ENCODE assay signal across 25 cellular contexts in the genomic region with DNA sequence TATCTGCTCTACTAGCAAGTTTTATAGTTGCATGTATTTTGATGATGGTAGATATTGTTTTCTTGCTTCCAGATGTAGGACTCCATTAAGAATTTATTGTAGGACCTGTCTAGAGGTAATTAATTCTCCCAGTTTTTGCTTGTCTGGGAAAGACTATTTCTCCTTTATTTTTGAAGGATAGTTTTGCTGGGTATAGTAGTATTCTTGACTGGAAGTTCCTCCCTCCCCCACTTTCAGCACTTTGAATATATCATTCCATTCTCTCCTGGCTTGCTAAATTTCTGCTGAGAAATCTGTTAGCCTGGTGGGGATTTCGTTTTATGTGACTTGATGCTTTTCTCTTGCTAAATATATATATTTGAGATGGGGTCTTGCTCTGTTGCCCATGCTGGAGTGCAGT. TPM values are rescaled to one million over a fixed set of nuclear protein-coding genes. Genes with fewer than 3 reads are reported as not detected.
DNase-seq lines count a peak whose midpoint lies in the region; ATAC-seq, FAIRE-seq and TF ChIP-seq lines count a peak whose summit lies in the region.
"Had no signal": no experiment of that assay in that cellular context is flagged by ENCODE, and none has a peak within 500 bp of the region (broad histone marks: within the 10 kb centered on the region; RNA-seq: fewer than 3 reads in every experiment).

No MANE protein-coding gene starts in this region.

- H3K4me1 Mint-ChIP-seq in MCF 10A (ENCODE audit: insufficient read depth, unreplicated experiment): no peaks in the 10 kb centered on the region
- H3K4me1 Mint-ChIP-seq: CD4-positive, alpha-beta memory T cell; CD4-positive, CD25-positive, alpha-beta regulatory T cell; CD8-positive, alpha-beta memory T cell had no signal

- H3K27me3 ChIP-seq in HepG2 (ENCODE audit: control insufficient read depth in 1 of 2, insufficient read depth in 2 of 2, low read length in 2 of 2): peaks cover 0 to 2% of the 10 kb centered on the region in 2 experiments; a peak in 1 of 5 replicates
- no peaks in the 10 kb centered on the region for H3K27me3 ChIP-seq in right lobe of liver
- no peaks in the 10 kb centered on the region for H3K27me3 ChIP-seq in Karpas-422 (ENCODE audit: low read length)
- H3K27me3 ChIP-seq: BE2C, BLaER1 had no signal

- 4% methylated on average over 1 of the region's 1 CpG for WGBS in HepG2 (ENCODE audit: low lambda C conversion rate)
- 18% methylated on average over 1 of the region's 1 CpG for WGBS in right lobe of liver (ENCODE audit: insufficient coverage, low coverage, low lambda C conversion rate, missing lambda C conversion rate)

- H3K27ac ChIP-seq in HepG2 (ENCODE audit: extremely low read length, insufficient read depth, low read length) (no peak overlapping the region), right lobe of liver (no peak overlapping the region), Karpas-422 (ENCODE audit: low read length) (no peak overlapping the region)
- H3K27ac ChIP-seq: 22Rv1, BLaER1 had no signal

- H3K4me2 ChIP-seq in HepG2 (ENCODE audit: low read depth, low read length): no peak overlapping the region
- no peak overlapping the region for H3K4me2 ChIP-seq in Karpas-422 (ENCODE audit: low read depth, low read length, poor library complexity, severe bottlenecking)
- H3K4me2 ChIP-seq: BLaER1 had no signal

- no peak for TF ChIP-seq EP300 in HepG2 (IDR thresholded peaks at IDR 0.05; ENCODE audit: low read depth in 2 of 2, low read length in 2 of 2)
- TF ChIP-seq EP300 in HepG2 (CRISPR knock-in tag; IDR thresholded peaks at IDR 0.05; ENCODE audit: borderline replicate concordance): no peak

- no peaks in the 10 kb centered on the region for H3K9me2 ChIP-seq in Karpas-422 (replicated peaks; ENCODE audit: insufficient read depth, low read length)

- TF ChIP-seq CTCF in HepG2 (CRISPR knock-in tag; IDR thresholded peaks at IDR 0.05) (no peak), right lobe of liver (IDR thresholded peaks at IDR 0.05) (no peak), MCF 10A (IDR thresholded peaks at IDR 0.05; ENCODE audit: unreplicated experiment) (no peak)

- BruUV-seq in HepG2 (replicated peaks; lab: Mats Ljungman, UMichigan): no TSS peak
- no TSS peak for BruUV-seq in MCF 10A (replicated peaks; lab: Mats Ljungman, UMichigan)

- intact Hi-C loops in HepG2 (cut with micrococcal nuclease; ENCODE audit: unreplicated experiment) (no loop called here), right lobe of liver (cut with DNase I) (no loop called here), MCF 10A (cut with micrococcal nuclease) (no loop called here)

- no peak overlapping the region for H3K27ac Mint-ChIP-seq in MCF 10A (ENCODE audit: low read depth, unreplicated experiment)
- H3K27ac Mint-ChIP-seq: CD14-positive monocyte; CD4-positive, alpha-beta memory T cell; CD4-positive, CD25-positive, alpha-beta regulatory T cell; CD8-positive, alpha-beta memory T cell had no signal

- H3K36me3 ChIP-seq in HepG2 (replicated peaks in 1 of 2; ENCODE audit: control insufficient read depth in 1 of 2, insufficient read depth in 2 of 2, low read length in 2 of 2) (no peaks in the 10 kb centered on the region), right lobe of liver (no peaks in the 10 kb centered on the region), Karpas-422 (ENCODE audit: insufficient read depth, low read length) (no peaks in the 10 kb centered on the region)
- H3K36me3 ChIP-seq: BE2C, BLaER1 had no signal

- H2AFZ ChIP-seq in HepG2 (ENCODE audit: low read length): no peak overlapping the region
- no peak overlapping the region for H2AFZ ChIP-seq in Karpas-422 (ENCODE audit: low read length)

- TF ChIP-seq RAD21 in HepG2 (CRISPR knock-in tag; IDR thresholded peaks at IDR 0.05): no peak

- H3K4me1 ChIP-seq in HepG2 (ENCODE audit: insufficient read depth, low read length): peaks cover 16% of the 10 kb centered on the region
- H3K4me1 ChIP-seq in right lobe of liver: no peaks in the 10 kb centered on the region
- H3K4me1 ChIP-seq in Karpas-422 (ENCODE audit: low read length): no peaks in the 10 kb centered on the region
- H3K4me1 ChIP-seq: BLaER1 had no signal

- H3K79me2 ChIP-seq in HepG2 (ENCODE audit: insufficient read depth, low read length): no peaks in the 10 kb centered on the region
- no peaks in the 10 kb centered on the region for H3K79me2 ChIP-seq in Karpas-422 (ENCODE audit: low read length)

- CTCF ChIA-PET in HepG2 (lab: Yijun Ruan, JAX; ENCODE audit: low intra/inter-chr PET ratio, low total read pairs): no interaction called here
- CTCF ChIA-PET in MCF 10A (lab: Yijun Ruan, JAX): interaction anchor here (0.7 to 1.7 kb wide), 2 partner anchors 12 to 133 kb away, joined by 3 to 8 read pairs; no protein-coding TSS in a partner anchor

- peaks cover 11% of the 10 kb centered on the region for H3K27me3 Mint-ChIP-seq in MCF 10A (ENCODE audit: insufficient read depth, unreplicated experiment)

- H3K9me3 Mint-ChIP-seq in MCF 10A (ENCODE audit: unreplicated experiment): peaks cover 13% of the 10 kb centered on the region

- H3K4me3 ChIP-seq in HepG2 (replicated peaks in 1 of 3; ENCODE audit: insufficient read depth in 1 of 3, low read depth in 2 of 3, low read length in 3 of 3) (no peak overlapping the region), right lobe of liver (no peak overlapping the region), Karpas-422 (ENCODE audit: low read length) (no peak overlapping the region)
- H3K4me3 ChIP-seq: BLaER1, GM12878 had no signal

- H3K4me3 Mint-ChIP-seq in MCF 10A (ENCODE audit: unreplicated experiment): no peak overlapping the region
- H3K4me3 Mint-ChIP-seq: CD14-positive monocyte; CD4-positive, alpha-beta memory T cell; CD8-positive, alpha-beta memory T cell had no signal

- H3K9ac ChIP-seq in HepG2 (ENCODE audit: insufficient read depth, low read depth, low read length): no peak overlapping the region
- no peak overlapping the region for H3K9ac ChIP-seq in Karpas-422 (ENCODE audit: low read length)
- H3K9ac ChIP-seq: BLaER1 had no signal

- H3K36me3 Mint-ChIP-seq in MCF 10A (ENCODE audit: insufficient read depth, unreplicated experiment): no peaks in the 10 kb centered on the region
- H3K36me3 Mint-ChIP-seq: CD14-positive monocyte; CD4-positive, alpha-beta memory T cell; CD4-positive, CD25-positive, alpha-beta regulatory T cell had no signal

- FAIRE-seq in HepG2 (lab: Jason Lieb, UNC): no peak
- FAIRE-seq: GM12892, GM18507 had no signal

- no peak for TF ChIP-seq POLR2A in HepG2 (IDR thresholded peaks at IDR 0.05; ENCODE audit: insufficient read depth in 1 of 2, low read depth in 2 of 2, low read length in 2 of 2)
- TF ChIP-seq POLR2A in right lobe of liver (IDR thresholded peaks at IDR 0.05): no peak

- POLR2A ChIA-PET in HepG2 (lab: Yijun Ruan, JAX) (no interaction called here), MCF 10A (lab: Yijun Ruan, JAX) (interaction anchor here (0.9 kb wide), 1 partner anchor 101 kb away, joined by 3 read pairs; no protein-coding TSS in a partner anchor)

- no peaks in the 10 kb centered on the region for H4K20me1 ChIP-seq in HepG2 (ENCODE audit: insufficient read depth, low read length)
- H4K20me1 ChIP-seq in Karpas-422 (ENCODE audit: insufficient read depth, low read depth, low read length): no peaks in the 10 kb centered on the region
- H4K20me1 ChIP-seq: BLaER1 had no signal

- peaks cover 18% of the 10 kb centered on the region for H3K9me3 ChIP-seq in HepG2 (ENCODE audit: low read length)
- H3K9me3 ChIP-seq in right lobe of liver: peaks cover 0 to 10% (median 0%) of the 10 kb centered on the region in 4 donors
- peaks cover 4% of the 10 kb centered on the region; the same call in 1 of the 2 replicates for H3K9me3 ChIP-seq in Karpas-422 (ENCODE audit: low read length)
- H3K9me3 ChIP-seq: BE2C had no signal

- no peak for ATAC-seq in HepG2
- no peak for ATAC-seq in right lobe of liver
- ATAC-seq: GM12878 had no signal

- DNase-seq in HepG2 (ENCODE audit: low spot score) (no peak), right lobe of liver (no peak), Karpas-422 (peak; percentile 7), MCF 10A (ENCODE audit: unreplicated experiment) (no peak), hypothalamus (lab: John Stamatoyannopoulos, UW) (no peak)
- DNase-seq: ACHN; BE2C; C1 segment of cervical spinal cord; CD4-positive, alpha-beta memory T cell; CD4-positive, CD25-positive, alpha-beta regulatory T cell; CD8-positive, alpha-beta memory T cell; COR-L47; DMS 273 treated with DMSO at 0.1 percent for 48 hours; DMS153; DMS53; DMS79; DND-41; EL; GDM1 had no signal

- in situ Hi-C loops in HepG2 (cut with HindIII; ENCODE audit: extremely low pct_ligation_motif_present, low pct_unique_long_range_greater_than_20kb): no loop called here

TF ChIP-seq in HepG2, 621 proteins besides CTCF, POLR2A, EP300 and RAD21:
- TF ChIP-seq ZFP1 (CRISPR knock-in tag; IDR thresholded peaks at IDR 0.05): peak; percentile 99
- no peak for TF ChIP-seq ZNF121 (CRISPR knock-in tag; IDR thresholded peaks at IDR 0.05)
TF ChIP-seq in HepG2: peak in this region for 1.

RNA-seq across cellular contexts. Expression of gene PHB1, which starts 8.0 kb away (rescaled TPM):
- total RNA-seq in HepG2 (2016; rRNA removed; fragmentation: Illumina TruSeq; extraction: Trizol) (515 and 623 TPM in 2 replicates), right lobe of liver (100 to 1,000 TPM in 5 of 6 experiments, 10 to 100 TPM in 1; 88.5 to 131 (median 102) TPM), MCF 10A (2022) (122 and 134 TPM in 2 replicates)
- total RNA-seq in HepG2 (2016; cell fraction: cytosol; rRNA removed; fragmentation: Illumina TruSeq; extraction: Trizol; ENCODE audit: low read depth): 133 and 145 TPM in 2 replicates
- 510 and 641 TPM in 2 replicates for total RNA-seq in HepG2 (2016; cell fraction: insoluble cytoplasmic fraction; rRNA removed; fragmentation: Illumina TruSeq; extraction: Trizol)
- total RNA-seq in HepG2 (2016; cell fraction: membrane; rRNA removed; fragmentation: Illumina TruSeq; extraction: Trizol): 238 and 242 TPM in 2 replicates
- 214 and 243 TPM in 2 replicates for total RNA-seq in HepG2 (2016; cell fraction: nucleus; rRNA removed; fragmentation: Illumina TruSeq; extraction: Trizol)
- 688 and 721 TPM in 2 replicates for polyA plus RNA-seq in HepG2 (2011; rRNA removed)
- 568 and 609 TPM in 2 replicates for polyA plus RNA-seq in HepG2 (2011; cell fraction: cytosol; rRNA removed)
- polyA plus RNA-seq in HepG2 (2011; cell fraction: nucleus; rRNA removed): 175 and 197 TPM in 2 replicates
- 461 and 478 TPM in 2 replicates for polyA plus RNA-seq in HepG2 (2012)
- 175 and 189 TPM in 2 replicates for polyA plus RNA-seq in HepG2 (2016; cell fraction: cytosol; fragmentation: Illumina TruSeq; extraction: Trizol; ENCODE audit: low read depth)
- 675 and 689 TPM in 2 replicates for polyA plus RNA-seq in HepG2 (2016; cell fraction: insoluble cytoplasmic fraction; fragmentation: Illumina TruSeq; extraction: Trizol; ENCODE audit: low read depth)
- polyA plus RNA-seq in HepG2 (2016; cell fraction: membrane; fragmentation: Illumina TruSeq; extraction: Trizol; ENCODE audit: low read depth): 218 and 222 TPM in 2 replicates
- polyA plus RNA-seq in HepG2 (2016; cell fraction: nucleus; fragmentation: Illumina TruSeq; extraction: Trizol; ENCODE audit: insufficient read depth, low read depth): 412 and 415 TPM in 2 replicates
- polyA minus RNA-seq in HepG2 (2011; rRNA and poly(A)+ RNA removed; ENCODE audit: low replicate concordance): 950 and 1,090 TPM in 2 replicates
- polyA minus RNA-seq in HepG2 (2011; cell fraction: cytosol; rRNA and poly(A)+ RNA removed): 133 and 158 TPM in 2 replicates
- polyA minus RNA-seq in HepG2 (2011; cell fraction: nucleus; rRNA and poly(A)+ RNA removed): 74.5 and 93.1 TPM in 2 replicates
- total RNA-seq in Karpas-422 (2014; rRNA removed; shearing (Covaris generic); ENCODE audit: low replicate concordance): 91.5 and 130 TPM in 2 replicates
